In genomic region chr5:97377582-97377981, GRCh38 we compare ENCODE assay signal across 30 cellular contexts.
"Had no signal": no experiment of that assay in that cellular context is flagged by ENCODE, and none has a peak within 500 bp of the region (broad histone marks: within the 10 kb centered on the region; RNA-seq: fewer than 3 reads in every experiment).

No MANE protein-coding gene starts in this region.

- DNase-seq: activated CD4-positive, alpha-beta memory T cell treated with anti-CD3 and anti-CD28 coated beads for 36 hours; activated CD4-positive, alpha-beta T cell treated with anti-CD3 and anti-CD28 coated beads for 36 hours; activated CD4-positive, alpha-beta T cell treated with anti-CD3 and anti-CD28 coated beads, Interleukin-2, amount 10 ng/mL, durations not matched to agents 24 days and 14 days; activated CD4-positive, CD25-positive, alpha-beta regulatory T cell; activated CD4-positive, CD25-positive, alpha-beta regulatory T cell treated with anti-CD3 and anti-CD28 coated beads, Interleukin-2, amount 50 U/mL, for 72 hours; activated CD8-positive, alpha-beta memory T cell treated with anti-CD3 and anti-CD28 coated beads, Interleukin-2, amount 10 ng/mL, durations not matched to agents 7 days and 5 days; activated CD8-positive, alpha-beta memory T cell treated with anti-CD3 and anti-CD28 coated beads, Interleukin-2, amount 50 U/mL, for 4 hours; activated CD8-positive, alpha-beta T cell treated with anti-CD3 and anti-CD28 coated beads, Interleukin-2, amount 10 ng/mL, durations not matched to agents 7 days and 5 days; activated effector memory CD4-positive, alpha-beta T cell treated with anti-CD3 and anti-CD28 coated beads, Interleukin-2, amount 50 U/mL, for 16 hours; activated naive CD4-positive, alpha-beta T cell treated with anti-CD3 and anti-CD28 coated beads for 36 hours; activated naive CD8-positive, alpha-beta T cell treated with anti-CD3 and anti-CD28 coated beads for 36 hours; activated naive CD8-positive, alpha-beta T cell treated with anti-CD3 and anti-CD28 coated beads, Interleukin-2, amount 50 U/mL, for 24 hours; activated T-cell treated with anti-CD3 and anti-CD28 coated beads, Interleukin-2, amount 50 U/mL, for 1 hour; activated T-cell treated with anti-CD3 and anti-CD28 coated beads, Interleukin-2, amount 50 U/mL, for 48 hours; adrenal gland; amygdala; aorta; body of pancreas; caudate nucleus; cortex of kidney; dermis blood vessel endothelial cell; effector CD4-positive, alpha-beta T cell; effector memory CD8-positive, alpha-beta T cell; erythroblast; foreskin keratinocyte; gastrocnemius medialis; glutamatergic neuron; heart left ventricle; T-helper 2 cell had no signal

- H3K36me3 ChIP-seq: adrenal gland, esophagus muscularis mucosa, gastrocnemius medialis, heart left ventricle had no signal

- ATAC-seq: activated CD4-positive, alpha-beta T cell treated with anti-CD3 and anti-CD28 coated beads for 36 hours; activated CD8-positive, alpha-beta memory T cell treated with anti-CD3 and anti-CD28 coated beads, Interleukin-2, amount 10 ng/mL, durations not matched to agents 7 days and 5 days; activated CD8-positive, alpha-beta T cell treated with anti-CD3 and anti-CD28 coated beads, Interleukin-2, amount 10 ng/mL, durations not matched to agents 7 days and 5 days; activated naive CD8-positive, alpha-beta T cell treated with anti-CD3 and anti-CD28 coated beads, Interleukin-2, amount 50 U/mL, for 24 hours; body of pancreas; effector memory CD8-positive, alpha-beta T cell; foreskin keratinocyte; gastrocnemius medialis; heart left ventricle had no signal

- H3K9me3 ChIP-seq: adrenal gland, body of pancreas, esophagus muscularis mucosa, gastrocnemius medialis had no signal

- H3K27me3 ChIP-seq: adrenal gland, body of pancreas, esophagus muscularis mucosa, gastrocnemius medialis, heart left ventricle had no signal

- H3K4me3 ChIP-seq: adrenal gland, body of pancreas, esophagus muscularis mucosa, gastrocnemius medialis, heart left ventricle had no signal

- H3K27ac ChIP-seq: adrenal gland, body of pancreas, esophagus muscularis mucosa, foreskin keratinocyte, gastrocnemius medialis, heart left ventricle had no signal

- H3K4me1 ChIP-seq: adrenal gland, body of pancreas, esophagus muscularis mucosa, foreskin keratinocyte, gastrocnemius medialis, heart left ventricle had no signal
